28 cellular contexts compared by ENCODE assay signal in the genomic region with DNA sequence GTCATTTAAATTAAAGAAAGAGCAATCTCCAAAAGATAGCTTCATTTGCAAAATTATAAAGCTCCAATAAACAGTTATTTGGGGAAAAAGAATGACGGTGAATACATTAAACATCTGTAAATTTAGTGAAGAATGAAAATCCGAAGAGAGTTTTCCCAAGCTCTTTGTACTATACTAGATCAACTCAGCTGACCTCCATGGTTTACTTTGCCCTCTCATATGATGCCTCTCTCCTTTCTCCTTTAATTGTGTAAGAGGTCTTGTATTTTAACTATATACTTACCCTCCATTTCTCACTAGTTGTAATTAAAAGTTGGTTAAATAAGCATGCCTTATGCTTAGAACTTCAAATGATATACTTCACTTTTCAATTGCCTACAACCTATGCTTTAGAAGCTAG.
"Had no signal": no experiment of that assay in that cellular context is flagged by ENCODE, and none has a peak within 500 bp of the region (broad histone marks: within the 10 kb centered on the region; RNA-seq: fewer than 3 reads in every experiment).

No MANE protein-coding gene starts in this region.

- H3K4me1 ChIP-seq: body of pancreas, tibial nerve had no signal

- H3K4me3 Mint-ChIP-seq: activated CD8-positive, alpha-beta T cell treated with anti-CD3 and anti-CD28 coated beads, Interleukin-2, amount 10 ng/mL, durations not matched to agents 7 days and 5 days; activated naive CD8-positive, alpha-beta T cell treated with anti-CD3 and anti-CD28 coated beads, Interleukin-2, amount 50 U/mL, for 24 hours; activated T-helper 1 cell treated with anti-CD3 and anti-CD28 coated beads, Interleukin-12 subunit alpha, Interleukin-12 subunit beta, Interleukin-2, Interleukin-4 antibody, amounts not matched to agents 30 ng/mL and 10 ng/mL and 1 ng/mL, durations not matched to agents 14 hours and 24 hours and 36 hours; dendritic cell treated with granulocyte-macrophage colony-stimulating factor and Interleukin-4, amounts not matched to agents 40 ng/mL and 50 ng/mL, for 4 days; memory B cell; naive B cell; stimulated activated effector memory CD8-positive, alpha-beta T cell treated with anti-CD3 and anti-CD28 coated beads, Interleukin-12 subunit alpha, Interleukin-12 subunit beta, amount 100 ng/mL, for 72 hours; stimulated activated naive CD8-positive, alpha-beta T cell treated with anti-CD3 and anti-CD28 coated beads, Interleukin-15, amount 100 ng/mL, for 72 hours had no signal

- H3K27me3 Mint-ChIP-seq: activated naive CD8-positive, alpha-beta T cell treated with anti-CD3 and anti-CD28 coated beads, Interleukin-2, amount 50 U/mL, for 24 hours; dendritic cell treated with granulocyte-macrophage colony-stimulating factor and Interleukin-4, amounts not matched to agents 40 ng/mL and 50 ng/mL, for 4 days; memory B cell; naive B cell; progenitor cell of endocrine pancreas; stimulated activated naive CD8-positive, alpha-beta T cell treated with anti-CD3 and anti-CD28 coated beads, Interleukin-15, amount 100 ng/mL, for 72 hours had no signal

- H3K27me3 ChIP-seq: body of pancreas, suprapubic skin, tibial nerve had no signal

- H3K36me3 Mint-ChIP-seq: memory B cell; naive B cell; stimulated activated effector memory CD8-positive, alpha-beta T cell treated with anti-CD3 and anti-CD28 coated beads, Interleukin-12 subunit alpha, Interleukin-12 subunit beta, amount 100 ng/mL, for 72 hours had no signal

- DNase-seq: activated CD4-positive, alpha-beta T cell treated with anti-CD3 and anti-CD28 coated beads for 1 hour; activated CD4-positive, alpha-beta T cell treated with anti-CD3 and anti-CD28 coated beads, Interleukin-2, amount 50 U/mL, for 1 hour; activated CD8-positive, alpha-beta T cell treated with anti-CD3 and anti-CD28 coated beads, Interleukin-2, amount 10 ng/mL, durations not matched to agents 7 days and 5 days; activated gamma-delta T cell; activated naive CD4-positive, alpha-beta T cell treated with anti-CD3 and anti-CD28 coated beads, Interleukin-2, amount 50 U/mL, for 16 hours; activated naive CD8-positive, alpha-beta T cell treated with anti-CD3 and anti-CD28 coated beads, Interleukin-2, amount 50 U/mL, for 24 hours; anterior cingulate cortex; body of pancreas; caudate nucleus; effector CD4-positive, alpha-beta T cell; erythroblast; foreskin fibroblast; hypothalamus; islet precursor cell; left cardiac atrium; mucosa of descending colon; naive B cell; stimulated activated CD4-positive, alpha-beta T cell treated with anti-CD3 and anti-CD28 coated beads, Interleukin-12 subunit alpha, Interleukin-12 subunit beta, amount 100 ng/mL, for 4 hours; stimulated activated naive CD8-positive, alpha-beta T cell treated with anti-CD3 and anti-CD28 coated beads, Interleukin-15, amount 100 ng/mL, for 72 hours; T-helper 1 cell; WERI-Rb-1 had no signal

- ATAC-seq: activated CD8-positive, alpha-beta T cell treated with anti-CD3 and anti-CD28 coated beads, Interleukin-2, amount 10 ng/mL, durations not matched to agents 7 days and 5 days; activated naive CD8-positive, alpha-beta T cell treated with anti-CD3 and anti-CD28 coated beads, Interleukin-2, amount 50 U/mL, for 24 hours; body of pancreas; left cardiac atrium; mucosa of descending colon; stimulated activated effector memory CD8-positive, alpha-beta T cell treated with anti-CD3 and anti-CD28 coated beads, Interleukin-12 subunit alpha, Interleukin-12 subunit beta, amount 100 ng/mL, for 72 hours; stimulated activated naive CD8-positive, alpha-beta T cell treated with anti-CD3 and anti-CD28 coated beads, Interleukin-15, amount 100 ng/mL, for 72 hours had no signal

- H3K9me3 Mint-ChIP-seq: dendritic cell treated with granulocyte-macrophage colony-stimulating factor and Interleukin-4, amounts not matched to agents 40 ng/mL and 50 ng/mL, for 4 days; memory B cell; stimulated activated naive CD8-positive, alpha-beta T cell treated with anti-CD3 and anti-CD28 coated beads, Interleukin-15, amount 100 ng/mL, for 72 hours had no signal

- H3K4me1 Mint-ChIP-seq: activated naive CD8-positive, alpha-beta T cell treated with anti-CD3 and anti-CD28 coated beads, Interleukin-2, amount 50 U/mL, for 24 hours; memory B cell; naive B cell; stimulated activated effector memory CD8-positive, alpha-beta T cell treated with anti-CD3 and anti-CD28 coated beads, Interleukin-12 subunit alpha, Interleukin-12 subunit beta, amount 100 ng/mL, for 72 hours; stimulated activated naive CD8-positive, alpha-beta T cell treated with anti-CD3 and anti-CD28 coated beads, Interleukin-15, amount 100 ng/mL, for 72 hours had no signal

- H3K36me3 ChIP-seq: suprapubic skin, tibial nerve, WERI-Rb-1 had no signal

- H3K27ac Mint-ChIP-seq: activated CD8-positive, alpha-beta T cell treated with anti-CD3 and anti-CD28 coated beads, Interleukin-2, amount 10 ng/mL, durations not matched to agents 7 days and 5 days; activated naive CD8-positive, alpha-beta T cell treated with anti-CD3 and anti-CD28 coated beads, Interleukin-2, amount 50 U/mL, for 24 hours; activated T-helper 1 cell treated with anti-CD3 and anti-CD28 coated beads, Interleukin-12 subunit alpha, Interleukin-12 subunit beta, Interleukin-2, Interleukin-4 antibody, amounts not matched to agents 30 ng/mL and 10 ng/mL and 1 ng/mL, durations not matched to agents 14 hours and 24 hours and 36 hours; dendritic cell treated with granulocyte-macrophage colony-stimulating factor and Interleukin-4, amounts not matched to agents 40 ng/mL and 50 ng/mL, for 4 days; memory B cell; naive B cell; progenitor cell of endocrine pancreas; stimulated activated effector memory CD8-positive, alpha-beta T cell treated with anti-CD3 and anti-CD28 coated beads, Interleukin-12 subunit alpha, Interleukin-12 subunit beta, amount 100 ng/mL, for 72 hours; stimulated activated naive CD8-positive, alpha-beta T cell treated with anti-CD3 and anti-CD28 coated beads, Interleukin-15, amount 100 ng/mL, for 72 hours had no signal

- H3K27ac ChIP-seq: body of pancreas, suprapubic skin, tibial nerve, WERI-Rb-1 had no signal

- H3K4me3 ChIP-seq: body of pancreas, mucosa of descending colon, suprapubic skin, tibial nerve had no signal

- H3K9me3 ChIP-seq: body of pancreas, mucosa of descending colon, tibial nerve had no signal
